In the genomic region with DNA sequence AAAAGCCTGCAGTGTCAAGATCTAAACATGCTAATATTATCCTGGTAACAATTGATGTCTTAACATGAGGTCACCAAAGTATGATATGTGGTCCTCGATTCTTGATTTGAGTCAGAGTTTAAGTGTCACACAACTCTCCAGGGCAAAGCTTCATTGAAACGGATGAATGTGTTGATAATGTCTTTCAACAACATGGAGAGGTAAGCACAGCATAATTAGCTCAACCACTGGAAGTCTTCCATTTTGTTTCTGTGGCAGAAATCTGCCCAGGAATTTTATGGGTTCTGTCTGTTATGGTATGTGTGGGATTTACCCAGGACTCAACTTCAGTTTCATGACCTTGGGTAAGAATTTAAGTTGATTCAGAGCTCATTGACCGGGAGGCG, we compare ENCODE assay signal across 25 cellular contexts.
"Had no signal": no experiment of that assay in that cellular context is flagged by ENCODE, and none has a peak within 500 bp of the region (broad histone marks: within the 10 kb centered on the region; RNA-seq: fewer than 3 reads in every experiment).

No MANE protein-coding gene starts in this region.

- H3K27ac Mint-ChIP-seq: activated CD4-positive, alpha-beta T cell treated with anti-CD3 and anti-CD28 coated beads for 36 hours; activated CD8-positive, alpha-beta T cell treated with anti-CD3 and anti-CD28 coated beads, Interleukin-2, amount 10 ng/mL, durations not matched to agents 7 days and 5 days; activated naive CD4-positive, alpha-beta T cell treated with anti-CD3 and anti-CD28 coated beads, Interleukin-2, amount 50 U/mL, for 72 hours; activated T-cell treated with anti-CD3 and anti-CD28 coated beads, Interleukin-2, amount 50 U/mL, for 72 hours; effector memory CD8-positive, alpha-beta T cell; natural killer cell had no signal

- DNase-seq: activated CD4-positive, alpha-beta T cell treated with anti-CD3 and anti-CD28 coated beads for 36 hours; activated CD4-positive, CD25-positive, alpha-beta regulatory T cell; activated CD8-positive, alpha-beta T cell treated with anti-CD3 and anti-CD28 coated beads, Interleukin-2, amount 10 ng/mL, durations not matched to agents 7 days and 5 days; activated naive CD4-positive, alpha-beta T cell; activated T-cell treated with anti-CD3 and anti-CD28 coated beads for 4 hours; activated T-cell treated with anti-CD3 and anti-CD28 coated beads, Interleukin-2, amount 50 U/mL, for 72 hours; body of pancreas; cerebellar nuclear complex; colonic mucosa; effector memory CD8-positive, alpha-beta T cell; erythroblast; heart right ventricle; kidney glomerular epithelial cell; left lung; lower lobe of right lung; mesenchymal stem cell; natural killer cell; right cardiac atrium; stimulated activated CD4-positive, alpha-beta T cell treated with anti-CD3 and anti-CD28 coated beads, Interleukin-2, amount 100 ng/mL, for 48 hours; stimulated activated naive CD4-positive, alpha-beta T cell treated with Interleukin-2 at 50 U/mL for 16 hours; testis; transverse colon had no signal

- H3K36me3 ChIP-seq: cardiac muscle cell, colonic mucosa, heart right ventricle, left lung, lower lobe of right lung, transverse colon had no signal

- ATAC-seq: activated CD4-positive, alpha-beta T cell treated with anti-CD3 and anti-CD28 coated beads for 36 hours; activated CD8-positive, alpha-beta T cell treated with anti-CD3 and anti-CD28 coated beads, Interleukin-2, amount 10 ng/mL, durations not matched to agents 7 days and 5 days; activated naive CD4-positive, alpha-beta T cell treated with anti-CD3 and anti-CD28 coated beads, Interleukin-2, amount 50 U/mL, for 72 hours; activated T-cell treated with anti-CD3 and anti-CD28 coated beads, Interleukin-2, amount 50 U/mL, for 72 hours; body of pancreas; effector memory CD8-positive, alpha-beta T cell; foreskin keratinocyte; heart right ventricle; left lung; lower lobe of right lung; natural killer cell; right cardiac atrium had no signal

- H3K4me3 ChIP-seq: body of pancreas, cardiac muscle cell, colonic mucosa, heart right ventricle, left lung, lower lobe of right lung, testis, transverse colon had no signal

- H3K9me3 ChIP-seq: body of pancreas, colonic mucosa, left lung, lower lobe of right lung, testis, transverse colon had no signal

- H3K4me1 ChIP-seq: body of pancreas, colonic mucosa, foreskin keratinocyte, heart right ventricle, left lung, lower lobe of right lung, testis, transverse colon had no signal

- H3K27me3 ChIP-seq: body of pancreas, cardiac muscle cell, colonic mucosa, foreskin keratinocyte, heart right ventricle, left lung, testis, transverse colon had no signal

- H3K4me1 Mint-ChIP-seq: activated CD4-positive, alpha-beta T cell treated with anti-CD3 and anti-CD28 coated beads for 36 hours; natural killer cell had no signal

- H3K27ac ChIP-seq: body of pancreas, cardiac muscle cell, colonic mucosa, foreskin keratinocyte, heart right ventricle, left lung, lower lobe of right lung, testis, transverse colon had no signal

- H3K4me3 Mint-ChIP-seq: activated CD4-positive, alpha-beta T cell treated with anti-CD3 and anti-CD28 coated beads for 36 hours; activated CD8-positive, alpha-beta T cell treated with anti-CD3 and anti-CD28 coated beads, Interleukin-2, amount 10 ng/mL, durations not matched to agents 7 days and 5 days; activated T-cell treated with anti-CD3 and anti-CD28 coated beads, Interleukin-2, amount 50 U/mL, for 72 hours; effector memory CD8-positive, alpha-beta T cell; natural killer cell had no signal

- H3K27me3 Mint-ChIP-seq: activated CD4-positive, alpha-beta T cell treated with anti-CD3 and anti-CD28 coated beads for 36 hours; effector memory CD8-positive, alpha-beta T cell had no signal
